1 cellular context compared by ENCODE assay signal in the genomic region with DNA sequence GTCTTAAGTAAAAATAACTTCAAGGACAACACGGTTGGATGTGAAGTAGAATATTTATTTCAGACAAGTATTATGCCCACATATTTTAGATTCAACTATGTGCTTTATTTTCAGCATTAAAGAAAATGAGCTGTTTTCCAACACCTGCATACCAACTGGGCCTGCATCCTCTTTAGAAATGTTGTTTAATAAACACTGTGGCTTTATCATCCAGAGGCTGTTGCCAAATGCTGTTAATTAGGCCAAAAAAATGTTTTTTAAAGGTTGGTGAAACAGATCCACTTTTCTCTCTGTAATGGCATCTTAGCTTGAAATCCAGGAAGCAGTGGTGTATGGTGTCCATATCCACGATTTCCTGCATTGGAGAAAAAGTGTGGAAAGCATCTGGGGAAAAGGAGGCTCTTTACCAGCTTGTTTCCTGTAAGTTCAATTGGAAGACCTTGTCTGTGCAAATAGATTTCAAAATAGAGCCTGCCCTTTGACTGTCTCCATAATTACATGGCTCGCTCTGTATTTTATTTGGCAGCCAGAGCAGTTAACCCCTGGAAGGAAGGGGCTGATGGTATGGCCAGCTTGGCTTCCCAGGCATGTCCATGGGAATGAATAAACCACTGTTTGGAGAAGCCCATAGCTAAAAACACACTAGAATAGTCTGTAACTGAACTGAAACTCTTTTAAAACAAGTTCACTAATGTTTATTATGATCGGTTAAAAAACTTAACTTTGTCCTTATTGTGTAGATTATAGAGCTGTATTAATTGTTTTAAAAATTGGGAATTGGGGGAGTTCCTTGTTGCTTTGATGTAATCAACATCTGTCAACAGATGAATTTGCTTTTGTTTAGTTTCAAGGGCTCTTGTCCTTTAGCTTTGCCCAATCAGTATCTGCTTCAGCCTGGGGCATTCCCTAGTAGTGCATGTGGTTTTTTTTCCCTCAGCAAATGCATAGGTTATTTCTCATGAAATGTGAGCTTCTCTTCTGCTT.
A peak's percentile ranks its signal among the peaks of the same experiment; 100 is the strongest.
TF ChIP-seq lines count a peak whose summit lies in the region.

No MANE protein-coding gene starts in this region.

TF ChIP-seq in HepG2, 621 proteins besides CTCF, POLR2A, EP300 and RAD21 (continued from another document and continues in another):
- TF ChIP-seq, protein P1, sequence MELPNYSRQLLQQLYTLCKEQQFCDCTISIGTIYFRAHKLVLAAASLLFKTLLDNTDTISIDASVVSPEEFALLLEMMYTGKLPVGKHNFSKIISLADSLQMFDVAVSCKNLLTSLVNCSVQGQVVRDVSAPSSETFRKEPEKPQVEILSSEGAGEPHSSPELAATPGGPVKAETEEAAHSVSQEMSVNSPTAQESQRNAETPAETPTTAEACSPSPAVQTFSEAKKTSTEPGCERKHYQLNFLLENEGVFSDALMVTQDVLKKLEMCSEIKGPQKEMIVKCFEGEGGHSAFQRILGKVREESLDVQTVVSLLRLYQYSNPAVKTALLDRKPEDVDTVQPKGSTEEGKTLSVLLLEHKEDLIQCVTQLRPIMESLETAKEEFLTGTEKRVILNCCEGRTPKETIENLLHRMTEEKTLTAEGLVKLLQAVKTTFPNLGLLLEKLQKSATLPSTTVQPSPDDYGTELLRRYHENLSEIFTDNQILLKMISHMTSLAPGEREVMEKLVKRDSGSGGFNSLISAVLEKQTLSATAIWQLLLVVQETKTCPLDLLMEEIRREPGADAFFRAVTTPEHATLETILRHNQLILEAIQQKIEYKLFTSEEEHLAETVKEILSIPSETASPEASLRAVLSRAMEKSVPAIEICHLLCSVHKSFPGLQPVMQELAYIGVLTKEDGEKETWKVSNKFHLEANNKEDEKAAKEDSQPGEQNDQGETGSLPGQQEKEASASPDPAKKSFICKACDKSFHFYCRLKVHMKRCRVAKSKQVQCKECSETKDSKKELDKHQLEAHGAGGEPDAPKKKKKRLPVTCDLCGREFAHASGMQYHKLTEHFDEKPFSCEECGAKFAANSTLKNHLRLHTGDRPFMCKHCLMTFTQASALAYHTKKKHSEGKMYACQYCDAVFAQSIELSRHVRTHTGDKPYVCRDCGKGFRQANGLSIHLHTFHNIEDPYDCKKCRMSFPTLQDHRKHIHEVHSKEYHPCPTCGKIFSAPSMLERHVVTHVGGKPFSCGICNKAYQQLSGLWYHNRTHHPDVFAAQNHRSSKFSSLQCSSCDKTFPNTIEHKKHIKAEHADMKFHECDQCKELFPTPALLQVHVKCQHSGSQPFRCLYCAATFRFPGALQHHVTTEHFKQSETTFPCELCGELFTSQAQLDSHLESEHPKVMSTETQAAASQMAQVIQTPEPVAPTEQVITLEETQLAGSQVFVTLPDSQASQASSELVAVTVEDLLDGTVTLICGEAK (IDR thresholded peaks at IDR 0.05) = no peak
- TF ChIP-seq, protein P1 (CRISPR knock-in tag; IDR thresholded peaks at IDR 0.05) = no peak; the same call in 1 of the 2 replicates
- no peak for TF ChIP-seq HNRNPL (IDR thresholded peaks at IDR 0.05; ENCODE audit: low read depth, low read length)
- TF ChIP-seq, protein P2, sequence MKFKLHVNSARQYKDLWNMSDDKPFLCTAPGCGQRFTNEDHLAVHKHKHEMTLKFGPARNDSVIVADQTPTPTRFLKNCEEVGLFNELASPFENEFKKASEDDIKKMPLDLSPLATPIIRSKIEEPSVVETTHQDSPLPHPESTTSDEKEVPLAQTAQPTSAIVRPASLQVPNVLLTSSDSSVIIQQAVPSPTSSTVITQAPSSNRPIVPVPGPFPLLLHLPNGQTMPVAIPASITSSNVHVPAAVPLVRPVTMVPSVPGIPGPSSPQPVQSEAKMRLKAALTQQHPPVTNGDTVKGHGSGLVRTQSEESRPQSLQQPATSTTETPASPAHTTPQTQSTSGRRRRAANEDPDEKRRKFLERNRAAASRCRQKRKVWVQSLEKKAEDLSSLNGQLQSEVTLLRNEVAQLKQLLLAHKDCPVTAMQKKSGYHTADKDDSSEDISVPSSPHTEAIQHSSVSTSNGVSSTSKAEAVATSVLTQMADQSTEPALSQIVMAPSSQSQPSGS (CRISPR knock-in tag; IDR thresholded peaks at IDR 0.05) = peak; percentile 91
- peak; percentile 96 for TF ChIP-seq ZMYM4 (CRISPR knock-in tag; IDR thresholded peaks at IDR 0.05)
- TF ChIP-seq, protein P3, sequence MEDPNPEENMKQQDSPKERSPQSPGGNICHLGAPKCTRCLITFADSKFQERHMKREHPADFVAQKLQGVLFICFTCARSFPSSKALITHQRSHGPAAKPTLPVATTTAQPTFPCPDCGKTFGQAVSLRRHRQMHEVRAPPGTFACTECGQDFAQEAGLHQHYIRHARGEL (CRISPR knock-in tag; IDR thresholded peaks at IDR 0.05) = no peak
- no peak for TF ChIP-seq NFIB (CRISPR knock-in tag; IDR thresholded peaks at IDR 0.05; ENCODE audit: borderline replicate concordance)
- TF ChIP-seq, protein P4, sequence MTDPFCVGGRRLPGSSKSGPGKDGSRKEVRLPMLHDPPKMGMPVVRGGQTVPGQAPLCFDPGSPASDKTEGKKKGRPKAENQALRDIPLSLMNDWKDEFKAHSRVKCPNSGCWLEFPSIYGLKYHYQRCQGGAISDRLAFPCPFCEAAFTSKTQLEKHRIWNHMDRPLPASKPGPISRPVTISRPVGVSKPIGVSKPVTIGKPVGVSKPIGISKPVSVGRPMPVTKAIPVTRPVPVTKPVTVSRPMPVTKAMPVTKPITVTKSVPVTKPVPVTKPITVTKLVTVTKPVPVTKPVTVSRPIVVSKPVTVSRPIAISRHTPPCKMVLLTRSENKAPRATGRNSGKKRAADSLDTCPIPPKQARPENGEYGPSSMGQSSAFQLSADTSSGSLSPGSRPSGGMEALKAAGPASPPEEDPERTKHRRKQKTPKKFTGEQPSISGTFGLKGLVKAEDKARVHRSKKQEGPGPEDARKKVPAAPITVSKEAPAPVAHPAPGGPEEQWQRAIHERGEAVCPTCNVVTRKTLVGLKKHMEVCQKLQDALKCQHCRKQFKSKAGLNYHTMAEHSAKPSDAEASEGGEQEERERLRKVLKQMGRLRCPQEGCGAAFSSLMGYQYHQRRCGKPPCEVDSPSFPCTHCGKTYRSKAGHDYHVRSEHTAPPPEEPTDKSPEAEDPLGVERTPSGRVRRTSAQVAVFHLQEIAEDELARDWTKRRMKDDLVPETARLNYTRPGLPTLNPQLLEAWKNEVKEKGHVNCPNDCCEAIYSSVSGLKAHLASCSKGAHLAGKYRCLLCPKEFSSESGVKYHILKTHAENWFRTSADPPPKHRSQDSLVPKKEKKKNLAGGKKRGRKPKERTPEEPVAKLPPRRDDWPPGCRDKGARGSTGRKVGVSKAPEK (CRISPR knock-in tag; IDR thresholded peaks at IDR 0.05; ENCODE audit: borderline replicate concordance) = peak; percentile 67; the same call in 1 of the 2 replicates
- peak; percentile 89 for TF ChIP-seq HOXA5 (CRISPR knock-in tag; IDR thresholded peaks at IDR 0.05)
- TF ChIP-seq, protein P5, sequence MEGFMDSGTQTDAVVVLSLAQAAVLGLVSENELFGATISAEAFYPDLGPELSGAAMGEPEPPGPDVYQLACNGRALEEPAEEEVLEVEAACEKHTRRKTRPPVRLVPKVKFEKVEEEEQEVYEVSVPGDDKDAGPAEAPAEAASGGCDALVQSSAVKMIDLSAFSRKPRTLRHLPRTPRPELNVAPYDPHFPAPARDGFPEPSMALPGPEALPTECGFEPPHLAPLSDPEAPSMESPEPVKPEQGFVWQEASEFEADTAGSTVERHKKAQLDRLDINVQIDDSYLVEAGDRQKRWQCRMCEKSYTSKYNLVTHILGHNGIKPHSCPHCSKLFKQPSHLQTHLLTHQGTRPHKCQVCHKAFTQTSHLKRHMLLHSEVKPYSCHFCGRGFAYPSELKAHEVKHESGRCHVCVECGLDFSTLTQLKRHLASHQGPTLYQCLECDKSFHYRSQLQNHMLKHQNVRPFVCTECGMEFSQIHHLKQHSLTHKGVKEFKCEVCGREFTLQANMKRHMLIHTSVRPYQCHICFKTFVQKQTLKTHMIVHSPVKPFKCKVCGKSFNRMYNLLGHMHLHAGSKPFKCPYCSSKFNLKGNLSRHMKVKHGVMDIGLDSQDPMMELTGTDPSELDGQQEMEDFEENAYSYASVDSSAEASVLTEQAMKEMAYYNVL (CRISPR knock-in tag; IDR thresholded peaks at IDR 0.05; ENCODE audit: borderline replicate concordance) = peak; percentile 96
- TF ChIP-seq ZNF737 (CRISPR knock-in tag; IDR thresholded peaks at IDR 0.05; ENCODE audit: borderline replicate concordance) = no peak
- TF ChIP-seq, protein P6, sequence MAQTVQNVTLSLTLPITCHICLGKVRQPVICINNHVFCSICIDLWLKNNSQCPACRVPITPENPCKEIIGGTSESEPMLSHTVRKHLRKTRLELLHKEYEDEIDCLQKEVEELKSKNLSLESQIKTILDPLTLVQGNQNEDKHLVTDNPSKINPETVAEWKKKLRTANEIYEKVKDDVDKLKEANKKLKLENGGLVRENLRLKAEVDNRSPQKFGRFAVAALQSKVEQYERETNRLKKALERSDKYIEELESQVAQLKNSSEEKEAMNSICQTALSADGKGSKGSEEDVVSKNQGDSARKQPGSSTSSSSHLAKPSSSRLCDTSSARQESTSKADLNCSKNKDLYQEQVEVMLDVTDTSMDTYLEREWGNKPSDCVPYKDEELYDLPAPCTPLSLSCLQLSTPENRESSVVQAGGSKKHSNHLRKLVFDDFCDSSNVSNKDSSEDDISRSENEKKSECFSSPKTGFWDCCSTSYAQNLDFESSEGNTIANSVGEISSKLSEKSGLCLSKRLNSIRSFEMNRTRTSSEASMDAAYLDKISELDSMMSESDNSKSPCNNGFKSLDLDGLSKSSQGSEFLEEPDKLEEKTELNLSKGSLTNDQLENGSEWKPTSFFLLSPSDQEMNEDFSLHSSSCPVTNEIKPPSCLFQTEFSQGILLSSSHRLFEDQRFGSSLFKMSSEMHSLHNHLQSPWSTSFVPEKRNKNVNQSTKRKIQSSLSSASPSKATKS (CRISPR knock-in tag; IDR thresholded peaks at IDR 0.05) = no peak
- peak; percentile 30; the same call in 1 of the 2 replicates for TF ChIP-seq NFYC (CRISPR knock-in tag; IDR thresholded peaks at IDR 0.05)
- TF ChIP-seq, protein P7, sequence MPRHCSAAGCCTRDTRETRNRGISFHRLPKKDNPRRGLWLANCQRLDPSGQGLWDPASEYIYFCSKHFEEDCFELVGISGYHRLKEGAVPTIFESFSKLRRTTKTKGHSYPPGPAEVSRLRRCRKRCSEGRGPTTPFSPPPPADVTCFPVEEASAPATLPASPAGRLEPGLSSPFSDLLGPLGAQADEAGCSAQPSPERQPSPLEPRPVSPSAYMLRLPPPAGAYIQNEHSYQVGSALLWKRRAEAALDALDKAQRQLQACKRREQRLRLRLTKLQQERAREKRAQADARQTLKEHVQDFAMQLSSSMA (CRISPR knock-in tag; IDR thresholded peaks at IDR 0.05) = no peak
- no peak for TF ChIP-seq ZC3H13 (CRISPR knock-in tag; IDR thresholded peaks at IDR 0.05)
- no peak for TF ChIP-seq ZNF713 (CRISPR knock-in tag; IDR thresholded peaks at IDR 0.05)
- peak; percentile 45; the same call in 1 of the 2 replicates for TF ChIP-seq ZFY (CRISPR knock-in tag; IDR thresholded peaks at IDR 0.05)
- TF ChIP-seq KDM5B (CRISPR knock-in tag; IDR thresholded peaks at IDR 0.05; ENCODE audit: borderline replicate concordance) = no peak
- no peak for TF ChIP-seq ZFP82 (CRISPR knock-in tag; IDR thresholded peaks at IDR 0.05; ENCODE audit: borderline replicate concordance)
- TF ChIP-seq SOX5 (CRISPR knock-in tag; IDR thresholded peaks at IDR 0.05; ENCODE audit: borderline replicate concordance) = peak; percentile 87; the same call in 1 of the 2 replicates
- TF ChIP-seq ZNF605 (CRISPR knock-in tag; IDR thresholded peaks at IDR 0.05) = no peak
- TF ChIP-seq ZNF772 (CRISPR knock-in tag; IDR thresholded peaks at IDR 0.05) = peak; percentile 82; the same call in 1 of the 2 replicates
